ENCODE assay signal across 8 cellular contexts in genomic region chr11:112279901-112280267, GRCh38. TPM values are rescaled to one million over a fixed set of nuclear protein-coding genes. Genes with fewer than 3 reads are reported as not detected.
DNase-seq lines count a peak whose midpoint lies in the region; ATAC-seq and TF ChIP-seq lines count a peak whose summit lies in the region.

No MANE protein-coding gene starts in this region.

- peak; percentile 71 to 72 for ATAC-seq in CD4-positive, CD25-positive, alpha-beta regulatory T cell (ENCODE audit: low read depth in 2 of 2)
- ATAC-seq in GM19438 (IDR thresholded peaks at IDR 0.05; ENCODE audit: low read depth, unreplicated experiment) (peak; percentile 75), Right ventricle myocardium inferior (peak; percentile 83)

- H3K27me3 ChIP-seq in CD4-positive, CD25-positive, alpha-beta regulatory T cell (ENCODE audit: control insufficient read depth, insufficient read depth, low read length), result no peaks in the 10 kb centered on the region
- H3K27me3 ChIP-seq in HUES6 (ENCODE audit: control insufficient read depth, insufficient read depth, low read length), result no peaks in the 10 kb centered on the region; the same call in 1 of the 2 replicates
- H3K27me3 ChIP-seq in trophoblast cell (ENCODE audit: insufficient read depth, low read length), result no peaks in the 10 kb centered on the region

- H2BK120ac ChIP-seq in trophoblast cell (ENCODE audit: insufficient read depth, low read length, poor library complexity), result peak overlapping the region; percentile 95

- no peaks in the 10 kb centered on the region for H3K9me3 Mint-ChIP-seq in CD4-positive, CD25-positive, alpha-beta regulatory T cell
- H3K9me3 Mint-ChIP-seq in type B pancreatic cell, result no peaks in the 10 kb centered on the region

- H3K9ac ChIP-seq in HUES6 (ENCODE audit: low read length), result no peak overlapping the region
- H3K9ac ChIP-seq in trophoblast cell (ENCODE audit: low read length), result no peak overlapping the region

- H3K4me2 ChIP-seq in trophoblast cell (ENCODE audit: low read length), result peak overlapping the region; percentile 61

- H3K36me3 Mint-ChIP-seq in CD4-positive, CD25-positive, alpha-beta regulatory T cell, result no peaks in the 10 kb centered on the region
- no peaks in the 10 kb centered on the region for H3K36me3 Mint-ChIP-seq in type B pancreatic cell

- H3K36me3 ChIP-seq in CD4-positive, CD25-positive, alpha-beta regulatory T cell (ENCODE audit: control insufficient read depth, insufficient read depth, low read length), result no peaks in the 10 kb centered on the region
- H3K36me3 ChIP-seq in HUES6 (ENCODE audit: control insufficient read depth, insufficient read depth, low read length) (no peaks in the 10 kb centered on the region), trophoblast cell (ENCODE audit: control insufficient read depth in 1 of 2, insufficient read depth in 2 of 2, low read length in 2 of 2) (no peaks in the 10 kb centered on the region)

- H3K79me2 ChIP-seq in trophoblast cell (ENCODE audit: control insufficient read depth, insufficient read depth, low read length, poor library complexity), result no peaks in the 10 kb centered on the region

- peak overlapping the region; percentile 35 for H2AK5ac ChIP-seq in trophoblast cell (ENCODE audit: low read length)

- H2AFZ ChIP-seq in trophoblast cell (ENCODE audit: insufficient read depth, low read length, poor library complexity), result peak overlapping the region; percentile 77

- peak overlapping the region; percentile 89 for H4K91ac ChIP-seq in trophoblast cell (ENCODE audit: low read depth, low read length)

- peak overlapping the region; percentile 53 for H2BK5ac ChIP-seq in trophoblast cell (ENCODE audit: low read depth, low read length, poor library complexity)

- WGBS in trophoblast cell (ENCODE audit: extremely low coverage, insufficient coverage, insufficient read length), result no CpG with 5 or more reads among the region's 15 CpGs

- no peaks in the 10 kb centered on the region for H3K9me3 ChIP-seq in CD4-positive, CD25-positive, alpha-beta regulatory T cell (ENCODE audit: control insufficient read depth in 2 of 2, low read length in 2 of 2)
- H3K9me3 ChIP-seq in HUES6 (ENCODE audit: control insufficient read depth, insufficient read depth, low read depth, low read length) (no peaks in the 10 kb centered on the region), trophoblast cell (ENCODE audit: insufficient read depth, low read depth, low read length) (peaks cover 3% of the 10 kb centered on the region)

- H3K4me1 Mint-ChIP-seq in CD4-positive, CD25-positive, alpha-beta regulatory T cell, result peaks cover 6 to 20% (median 15%) of the 10 kb centered on the region in 4 donors
- H3K4me1 Mint-ChIP-seq in type B pancreatic cell (ENCODE audit: unreplicated experiment), result peaks cover 6% of the 10 kb centered on the region

- H3K4ac ChIP-seq in trophoblast cell (ENCODE audit: low read depth, low read length), result no peak overlapping the region

- H3K4me1 ChIP-seq in CD4-positive, CD25-positive, alpha-beta regulatory T cell (ENCODE audit: control insufficient read depth, insufficient read depth, low read length, poor library complexity, severe bottlenecking), result peaks cover 16% of the 10 kb centered on the region
- peaks cover 14% of the 10 kb centered on the region for H3K4me1 ChIP-seq in HUES6 (ENCODE audit: control insufficient read depth, insufficient read depth, low read length)
- H3K4me1 ChIP-seq in trophoblast cell (ENCODE audit: control insufficient read depth in 1 of 2, insufficient read depth in 2 of 2, low read length in 2 of 2), result peaks cover 8 to 21% of the 10 kb centered on the region in 2 experiments

- H3K27ac ChIP-seq in CD4-positive, CD25-positive, alpha-beta regulatory T cell (ENCODE audit: insufficient read depth, low read length, poor library complexity, severe bottlenecking), result no peak overlapping the region
- H3K27ac ChIP-seq in HUES6 (ENCODE audit: low read depth, low read length), result no peak overlapping the region
- no peak overlapping the region for H3K27ac ChIP-seq in trophoblast cell (ENCODE audit: low read depth, low read length)

- peak overlapping the region; percentile 92 for H3K4me3 ChIP-seq in CD4-positive, CD25-positive, alpha-beta regulatory T cell (ENCODE audit: low read depth, low read length)
- H3K4me3 ChIP-seq in HUES6 (ENCODE audit: low read depth, low read length) (peak overlapping the region; percentile 73), trophoblast cell (ENCODE audit: low read depth, low read length) (no peak overlapping the region)

- H3K23ac ChIP-seq in trophoblast cell (ENCODE audit: low read length), result no peak overlapping the region

- H3K27me3 Mint-ChIP-seq in CD4-positive, CD25-positive, alpha-beta regulatory T cell, result no peaks in the 10 kb centered on the region
- H3K27me3 Mint-ChIP-seq in type B pancreatic cell, result peaks cover 19% of the 10 kb centered on the region

- peak overlapping the region; percentile 59 for H4K12ac ChIP-seq in trophoblast cell (ENCODE audit: low read depth, low read length)

- DNase-seq in CD4-positive, CD25-positive, alpha-beta regulatory T cell, result peak; percentile 61 to 75 (median 71)
- DNase-seq in SHP77 treated with DMSO at 0.1 percent for 48 hours (lab: John Stamatoyannopoulos, UW) (peak; percentile 5), Right ventricle myocardium inferior (ENCODE audit: missing footprints) (peak; percentile 90), trophoblast cell (peak; percentile 28 to 73), type B pancreatic cell (ENCODE audit: extremely low spot score, unreplicated experiment) (no peak)
- peak; percentile 40 to 75 (median 72) for DNase-seq in activated naive CD4-positive, alpha-beta T cell (lab: John Stamatoyannopoulos, UW)

- peak overlapping the region in 1 of 3 donors; percentile 60 for H3K27ac Mint-ChIP-seq in CD4-positive, CD25-positive, alpha-beta regulatory T cell
- no peak overlapping the region for H3K27ac Mint-ChIP-seq in type B pancreatic cell

- peak overlapping the region; percentile 90 for H2BK12ac ChIP-seq in trophoblast cell (ENCODE audit: low read length)

- peak; percentile 85 for TF ChIP-seq CTCF in type B pancreatic cell (conservative IDR thresholded peaks at IDR 0.05)

- peak overlapping the region; percentile 7 for H3K14ac ChIP-seq in trophoblast cell (ENCODE audit: low read length)

- intact Hi-C loops in Right ventricle myocardium inferior (cut with DNase I), result loop anchor here (1.0 to 5.0 kb wide), 2 partner anchors 61 to 168 kb away; no protein-coding TSS in a partner anchor

- H3K79me1 ChIP-seq in trophoblast cell (ENCODE audit: low read length), result peaks cover 27% of the 10 kb centered on the region

- peak overlapping the region; percentile 65 for H3K18ac ChIP-seq in trophoblast cell (ENCODE audit: low read length)

- peak overlapping the region; percentile 66 to 94 (median 86) for H3K4me3 Mint-ChIP-seq in CD4-positive, CD25-positive, alpha-beta regulatory T cell
- peak overlapping the region; percentile 55 for H3K4me3 Mint-ChIP-seq in type B pancreatic cell

- peak overlapping the region; percentile 50 for H4K8ac ChIP-seq in trophoblast cell (ENCODE audit: low read depth, low read length)

RNA-seq across cellular contexts. Expression of gene PLET1, which starts 19.2 kb away (rescaled TPM):
- not detected for total RNA-seq in CD4-positive, CD25-positive, alpha-beta regulatory T cell
- not detected for polyA plus RNA-seq in CD4-positive, CD25-positive, alpha-beta regulatory T cell
- not detected for total RNA-seq in Right ventricle myocardium inferior
- 0.07 and 0.11 TPM in 2 replicates for polyA plus RNA-seq in trophoblast cell (2013)
- total RNA-seq in type B pancreatic cell (ENCODE audit: low replicate concordance), result not detected in 2 replicates

RNA-seq across cellular contexts. Expression of gene PTS, which starts 53.7 kb away (rescaled TPM):
- 71.5 TPM for total RNA-seq in CD4-positive, CD25-positive, alpha-beta regulatory T cell
- polyA plus RNA-seq in CD4-positive, CD25-positive, alpha-beta regulatory T cell, result 10 to 100 TPM in 2 of 4 donors, 1 to 10 TPM in 2; 7.1 to 12.0 (median 10.4) TPM
- total RNA-seq in Right ventricle myocardium inferior, result 31.4 TPM
- 139 and 148 TPM in 2 replicates for polyA plus RNA-seq in trophoblast cell (2013)
- total RNA-seq in type B pancreatic cell (ENCODE audit: low replicate concordance), result 27.3 and 35.1 TPM in 2 replicates
